Comparison of ENCODE assay signal across 1 cellular context in the genomic region with DNA sequence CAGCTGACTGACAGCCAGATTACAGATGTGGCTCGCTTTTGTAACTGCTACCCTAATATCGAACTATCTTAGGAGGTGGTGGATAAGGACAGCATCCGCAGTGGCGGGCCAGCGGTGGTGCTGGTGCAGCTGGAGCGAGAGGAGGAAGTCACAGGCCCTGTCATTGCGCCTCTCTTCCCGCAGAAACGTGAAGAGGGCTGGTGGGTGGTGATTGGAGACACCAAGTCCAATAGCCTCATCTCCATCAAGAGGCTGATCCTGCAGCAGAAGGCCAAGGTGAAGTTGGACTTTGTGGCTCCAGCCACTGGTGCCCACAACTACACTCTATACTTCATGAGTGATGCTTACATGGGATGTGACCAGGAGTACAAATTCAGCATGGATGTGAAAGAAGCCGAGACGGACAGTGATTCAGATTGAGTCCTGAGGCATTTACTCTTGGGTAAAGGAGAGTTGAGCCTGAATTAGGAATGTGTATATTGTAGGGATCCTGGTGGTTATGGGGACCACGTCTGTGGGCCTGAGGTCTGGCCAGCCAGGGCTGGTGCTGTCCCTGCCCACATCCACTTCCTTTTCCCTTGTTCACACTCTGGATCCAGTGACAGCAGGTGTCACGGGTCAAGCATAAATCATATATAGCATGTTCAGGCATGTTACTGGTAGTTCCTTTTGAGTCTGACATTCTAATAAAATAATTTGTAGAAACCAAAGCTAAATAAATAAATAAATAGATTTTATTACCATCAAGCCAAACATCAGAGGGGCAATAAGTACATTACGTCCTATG.
TF ChIP-seq lines count a peak whose summit lies in the region.

No MANE protein-coding gene starts in this region.

TF ChIP-seq in IMR-90, 13 proteins besides CTCF, POLR2A, EP300 and RAD21:
- no peak for TF ChIP-seq BHLHE40 (IDR thresholded peaks at IDR 0.05; ENCODE audit: low read depth, low read length)
- no peak for TF ChIP-seq MXI1 (IDR thresholded peaks at IDR 0.05; ENCODE audit: borderline replicate concordance, low read depth, low read length)
- TF ChIP-seq, protein P1, sequence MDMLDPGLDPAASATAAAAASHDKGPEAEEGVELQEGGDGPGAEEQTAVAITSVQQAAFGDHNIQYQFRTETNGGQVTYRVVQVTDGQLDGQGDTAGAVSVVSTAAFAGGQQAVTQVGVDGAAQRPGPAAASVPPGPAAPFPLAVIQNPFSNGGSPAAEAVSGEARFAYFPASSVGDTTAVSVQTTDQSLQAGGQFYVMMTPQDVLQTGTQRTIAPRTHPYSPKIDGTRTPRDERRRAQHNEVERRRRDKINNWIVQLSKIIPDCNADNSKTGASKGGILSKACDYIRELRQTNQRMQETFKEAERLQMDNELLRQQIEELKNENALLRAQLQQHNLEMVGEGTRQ (IDR thresholded peaks at IDR 0.05; ENCODE audit: low read depth, low read length), result no peak
- no peak for TF ChIP-seq MAZ (IDR thresholded peaks at IDR 0.05; ENCODE audit: borderline replicate concordance, low read depth, low read length)
- TF ChIP-seq, protein P2, sequence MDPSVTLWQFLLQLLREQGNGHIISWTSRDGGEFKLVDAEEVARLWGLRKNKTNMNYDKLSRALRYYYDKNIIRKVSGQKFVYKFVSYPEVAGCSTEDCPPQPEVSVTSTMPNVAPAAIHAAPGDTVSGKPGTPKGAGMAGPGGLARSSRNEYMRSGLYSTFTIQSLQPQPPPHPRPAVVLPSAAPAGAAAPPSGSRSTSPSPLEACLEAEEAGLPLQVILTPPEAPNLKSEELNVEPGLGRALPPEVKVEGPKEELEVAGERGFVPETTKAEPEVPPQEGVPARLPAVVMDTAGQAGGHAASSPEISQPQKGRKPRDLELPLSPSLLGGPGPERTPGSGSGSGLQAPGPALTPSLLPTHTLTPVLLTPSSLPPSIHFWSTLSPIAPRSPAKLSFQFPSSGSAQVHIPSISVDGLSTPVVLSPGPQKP (IDR thresholded peaks at IDR 0.05; ENCODE audit: borderline replicate concordance, low read depth, low read length), result no peak
- TF ChIP-seq RFX5 (IDR thresholded peaks at IDR 0.05; ENCODE audit: low read depth, low read length), result no peak
- no peak for TF ChIP-seq RCOR1 (IDR thresholded peaks at IDR 0.05; ENCODE audit: insufficient replicate concordance, low read length)
- TF ChIP-seq FOS (IDR thresholded peaks at IDR 0.05; ENCODE audit: low read depth, low read length), result no peak
- TF ChIP-seq CEBPB (IDR thresholded peaks at IDR 0.05; ENCODE audit: low read depth, low read length), result no peak
- TF ChIP-seq CHD1 (IDR thresholded peaks at IDR 0.05; ENCODE audit: low read depth, low read length), result no peak
- TF ChIP-seq SMC3 (IDR thresholded peaks at IDR 0.05; ENCODE audit: low read depth, low read length), result no peak
- TF ChIP-seq NFE2L2 (IDR thresholded peaks at IDR 0.05; ENCODE audit: low read depth, low read length), result no peak
- no peak for TF ChIP-seq MAFK (IDR thresholded peaks at IDR 0.05; ENCODE audit: low read depth, low read length)
